ENCODE assay signal across 1 cellular context in the genomic region with DNA sequence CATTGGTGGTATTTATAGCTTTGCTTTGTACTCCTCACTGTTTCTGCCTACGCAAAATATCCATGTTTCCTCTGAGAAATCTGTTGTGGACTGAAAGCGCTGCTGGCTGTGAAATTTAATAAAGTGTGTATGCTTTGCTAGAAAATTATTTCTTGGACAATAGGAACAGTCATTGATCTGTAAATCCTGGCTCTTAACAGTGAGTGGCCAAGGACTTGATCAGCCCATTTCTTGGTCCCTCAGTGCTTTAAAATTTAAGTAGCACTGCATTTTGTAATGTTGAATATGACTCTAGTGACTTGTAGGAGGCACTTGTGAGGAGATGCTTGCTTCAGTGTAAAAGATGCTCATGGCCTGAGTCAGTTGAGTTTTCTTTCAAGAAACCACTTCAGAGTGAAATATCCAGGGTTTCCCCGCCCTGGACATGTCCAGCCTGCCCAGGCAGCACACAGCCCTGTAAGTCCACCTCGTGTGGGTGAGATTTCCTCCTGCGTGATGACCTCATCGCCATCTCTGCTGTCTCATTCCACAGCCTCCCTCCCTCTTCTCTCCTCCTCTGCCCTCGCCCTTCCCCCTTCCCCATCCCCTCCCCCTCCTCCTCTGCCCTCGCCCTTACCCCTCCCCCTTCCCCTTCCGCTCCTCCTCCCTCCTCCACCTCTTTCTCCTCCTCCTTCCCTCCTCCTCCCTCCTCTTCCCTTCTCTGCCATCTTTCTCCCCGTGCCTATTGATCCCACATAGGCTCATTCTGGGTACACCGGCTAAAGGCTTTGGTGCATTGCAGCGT.
TF ChIP-seq lines count a peak whose summit lies in the region.

No MANE protein-coding gene starts in this region.

TF ChIP-seq in IMR-90, 13 proteins besides CTCF, POLR2A, EP300 and RAD21 (continued from another document):
- TF ChIP-seq, protein P1, sequence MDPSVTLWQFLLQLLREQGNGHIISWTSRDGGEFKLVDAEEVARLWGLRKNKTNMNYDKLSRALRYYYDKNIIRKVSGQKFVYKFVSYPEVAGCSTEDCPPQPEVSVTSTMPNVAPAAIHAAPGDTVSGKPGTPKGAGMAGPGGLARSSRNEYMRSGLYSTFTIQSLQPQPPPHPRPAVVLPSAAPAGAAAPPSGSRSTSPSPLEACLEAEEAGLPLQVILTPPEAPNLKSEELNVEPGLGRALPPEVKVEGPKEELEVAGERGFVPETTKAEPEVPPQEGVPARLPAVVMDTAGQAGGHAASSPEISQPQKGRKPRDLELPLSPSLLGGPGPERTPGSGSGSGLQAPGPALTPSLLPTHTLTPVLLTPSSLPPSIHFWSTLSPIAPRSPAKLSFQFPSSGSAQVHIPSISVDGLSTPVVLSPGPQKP (IDR thresholded peaks at IDR 0.05; ENCODE audit: borderline replicate concordance, low read depth, low read length) = no peak
